In genomic region chr2:204470621-204471196, GRCh38 we compare ENCODE assay signal across 20 cellular contexts.
"Had no signal": no experiment of that assay in that cellular context is flagged by ENCODE, and none has a peak within 500 bp of the region (broad histone marks: within the 10 kb centered on the region; RNA-seq: fewer than 3 reads in every experiment).

No MANE protein-coding gene starts in this region.

- H3K27ac Mint-ChIP-seq: IgD-negative memory B cell had no signal

- ATAC-seq: HepG2, Right ventricle myocardium inferior had no signal

- H3K4me2 ChIP-seq: PC-9 had no signal

- H3K36me3 ChIP-seq: MG63, Peyer's patch, SJCRH30 had no signal

- H3K27ac ChIP-seq: PC-9, Peyer's patch, SJCRH30 had no signal

- H3K27me3 Mint-ChIP-seq: IgD-negative memory B cell had no signal

- H2AFZ ChIP-seq: PC-9 had no signal

- H3K4me3 ChIP-seq: MG63, PC-9, Peyer's patch, SJCRH30 had no signal

- H3K4me1 Mint-ChIP-seq: IgD-negative memory B cell had no signal

- DNase-seq: KBM-7, MG63, NCI-H1092 treated with DMSO at 0.1 percent for 48 hours, NCI-H1436, NCI-H187, NCI-H2029, NCI-H2081 treated with DMSO at 0.1 percent for 48 hours, NCI-H2171, NCI-H226, NCI-H446, NCI-H510A, NCI-H524 treated with DMSO at 0.1 percent for 48 hours, NCI-H774, PC-9, Peyer's patch, SHP77 treated with DMSO at 0.1 percent for 48 hours, SJCRH30 had no signal

- H3K27me3 ChIP-seq: MG63, Peyer's patch, SJCRH30 had no signal

- H3K9me3 ChIP-seq: MG63, Peyer's patch, SJCRH30 had no signal

- H3K36me3 Mint-ChIP-seq: IgD-negative memory B cell had no signal

- H3K4me1 ChIP-seq: Peyer's patch, SJCRH30 had no signal
